Comparison of ENCODE assay signal across 20 cellular contexts in genomic region chrX:16559206-16559619, GRCh38.
DNase-seq lines count a peak whose midpoint lies in the region; ATAC-seq lines count a peak whose summit lies in the region.
"Had no signal": no experiment of that assay in that cellular context is flagged by ENCODE, and none has a peak within 500 bp of the region (broad histone marks: within the 10 kb centered on the region; RNA-seq: fewer than 3 reads in every experiment).

No MANE protein-coding gene starts in this region.

- no peaks in the 10 kb centered on the region for H3K36me3 ChIP-seq in SJCRH30
- H3K36me3 ChIP-seq: gastroesophageal sphincter, right lobe of liver, vagina had no signal

- H3K9me3 ChIP-seq in SJCRH30 (replicated peaks) = no peaks in the 10 kb centered on the region
- H3K9me3 ChIP-seq: A549, gastroesophageal sphincter, right lobe of liver, vagina had no signal

- no peaks in the 10 kb centered on the region for H3K4me1 ChIP-seq in SJCRH30
- H3K4me1 ChIP-seq: A549, gastroesophageal sphincter, vagina had no signal

- ATAC-seq in activated CD4-positive, CD25-positive, alpha-beta regulatory T cell treated with anti-CD3 and anti-CD28 coated beads, Interleukin-2, amount 50 U/mL, for 24 hours = no peak
- no peak for ATAC-seq in HG03196 (IDR thresholded peaks at IDR 0.05; ENCODE audit: unreplicated experiment)
- ATAC-seq: A549; activated naive CD4-positive, alpha-beta T cell treated with anti-CD3 and anti-CD28 coated beads, Interleukin-2, amount 50 U/mL, for 72 hours; activated T-helper 17 cell treated with anti-CD3 and anti-CD28 coated beads, Interleukin-2, amount 50 U/mL, for 72 hours; gastroesophageal sphincter; stimulated activated naive CD8-positive, alpha-beta T cell treated with anti-CD3 and anti-CD28 coated beads, Interleukin-15, Interleukin-2, amounts not matched to agents 100 U/mL and 50 U/mL, for 24 hours had no signal

- no peak overlapping the region for H3K4me3 ChIP-seq in SJCRH30
- H3K4me3 ChIP-seq: A549, gastroesophageal sphincter, right lobe of liver, vagina had no signal

- no peak overlapping the region for H3K27ac ChIP-seq in SJCRH30
- H3K27ac ChIP-seq: A549, gastroesophageal sphincter, right lobe of liver, vagina had no signal

- DNase-seq in AG08395 (ENCODE audit: low spot score) (peak; percentile 66), GM03348 (ENCODE audit: low spot score) (peak; percentile 44), RPMI7951 (ENCODE audit: low read depth) (peak; percentile 4), fibroblast of peridontal ligament (ENCODE audit: extremely low read depth) (peak; percentile 58), SJCRH30 (no peak), NCI-H2029 (lab: John Stamatoyannopoulos, UW) (no peak)
- DNase-seq: activated CD4-positive, alpha-beta T cell treated with anti-CD3 and anti-CD28 coated beads, Interleukin-2, amount 50 U/mL, for 4 hours; activated CD8-positive, alpha-beta memory T cell treated with anti-CD3 and anti-CD28 coated beads, Interleukin-2, amount 50 U/mL, for 4 hours; hypothalamus; MM.1S; NCI-H774; right lobe of liver; stimulated activated naive CD8-positive, alpha-beta T cell treated with anti-CD3 and anti-CD28 coated beads, Interleukin-15, Interleukin-2, amounts not matched to agents 100 U/mL and 50 U/mL, for 24 hours had no signal

- H3K27me3 ChIP-seq in SJCRH30 = no peaks in the 10 kb centered on the region
- H3K27me3 ChIP-seq: gastroesophageal sphincter, right lobe of liver, vagina had no signal

Comparison
In these comparisons a context has a peak if more than half of its experiments do, and no peak if none do; other contexts are left out.
1. DNase-seq: peak in AG08395 (single experiment), GM03348 (single experiment), RPMI7951 (single experiment) and fibroblast of peridontal ligament (single experiment); none in SJCRH30 (0 of 2) and NCI-H2029 (single experiment).